ENCODE assay signal across 19 cellular contexts in the genomic region with DNA sequence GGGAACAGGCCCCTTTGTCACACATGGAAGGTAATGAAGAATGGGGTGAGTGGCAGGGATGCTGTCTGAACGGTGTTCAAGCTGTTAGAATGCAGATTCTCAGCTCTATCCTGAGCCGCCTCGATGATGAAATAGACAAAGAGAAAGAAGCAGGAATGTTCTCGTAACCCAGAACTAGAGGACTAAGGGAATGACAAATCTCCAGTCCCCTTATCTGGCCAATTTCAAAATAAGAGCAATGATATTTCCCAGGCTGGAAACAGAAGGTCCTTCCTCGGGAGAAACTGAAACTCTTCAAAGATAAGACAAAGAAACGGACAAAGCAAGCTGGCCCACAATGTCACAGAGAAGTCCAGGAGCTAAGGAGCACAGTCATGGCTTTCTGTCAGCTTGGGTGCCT. TPM values are rescaled to one million over a fixed set of nuclear protein-coding genes. Genes with fewer than 3 reads are reported as not detected.
"Had no signal": no experiment of that assay in that cellular context is flagged by ENCODE, and none has a peak within 500 bp of the region (broad histone marks: within the 10 kb centered on the region; RNA-seq: fewer than 3 reads in every experiment).

No MANE protein-coding gene starts in this region.

- ATAC-seq: activated naive CD4-positive, alpha-beta T cell treated with anti-CD3 and anti-CD28 coated beads, Interleukin-2, amount 50 U/mL, for 72 hours; activated T-helper 17 cell treated with anti-CD3 and anti-CD28 coated beads, Interleukin-2, amount 50 U/mL, for 72 hours; left lung; natural killer cell treated with Interleukin-12 subunit alpha and Interleukin-12 subunit beta and Interleukin-15 and Interleukin-18, amount 100 ng/mL, for 72 hours had no signal

- FAIRE-seq: bronchial epithelial cell, endometrium, TTC549 had no signal

- H3K4me1 ChIP-seq: left lung had no signal

- DNase-seq: activated T-cell treated with anti-CD3 and anti-CD28 coated beads, Interleukin-2, amount 50 U/mL, for 24 hours; effector CD4-positive, alpha-beta T cell; foreskin melanocyte; kidney glomerular epithelial cell; left lung; mammary epithelial cell; occipital lobe; stimulated activated CD4-positive, alpha-beta T cell treated with anti-CD3 and anti-CD28 coated beads, Interleukin-4, amount 100 ng/mL, for 24 hours; stimulated activated naive CD4-positive, alpha-beta T cell treated with Interleukin-2 at 50 U/mL for 16 hours; T-helper 1 cell had no signal

- H3K4me3 ChIP-seq: left lung had no signal

- H3K27ac ChIP-seq: left lung had no signal

- H3K27me3 ChIP-seq: left lung had no signal

RNA-seq across cellular contexts. Expression of gene MTNR1A, which starts 29.5 kb away (rescaled TPM):
- total RNA-seq: activated naive CD4-positive, alpha-beta T cell treated with anti-CD3 and anti-CD28 coated beads, Interleukin-2, amount 50 U/mL, for 72 hours; activated T-helper 17 cell treated with anti-CD3 and anti-CD28 coated beads, Interleukin-2, amount 50 U/mL, for 72 hours; epithelial cell of proximal tubule; left lung; natural killer cell treated with Interleukin-12 subunit alpha and Interleukin-12 subunit beta and Interleukin-15 and Interleukin-18, amount 100 ng/mL, for 72 hours; ureter had no signal
- polyA plus RNA-seq: thymus had no signal
